ENCODE assay signal across 32 cellular contexts in genomic region chr4:184485279-184485678, GRCh38.
"Had no signal": no experiment of that assay in that cellular context is flagged by ENCODE, and none has a peak within 500 bp of the region (broad histone marks: within the 10 kb centered on the region; RNA-seq: fewer than 3 reads in every experiment).

No MANE protein-coding gene starts in this region.

- H3K27me3 Mint-ChIP-seq: activated B cell treated with CpG ODN at 0.5 μM for 24 hours; activated CD4-positive, alpha-beta T cell treated with anti-CD3 and anti-CD28 coated beads, Interleukin-2, amount 10 ng/mL, durations not matched to agents 7 days and 5 days; activated CD8-positive, alpha-beta memory T cell treated with anti-CD3 and anti-CD28 coated beads, Interleukin-2, amount 10 ng/mL, durations not matched to agents 7 days and 5 days; activated naive CD4-positive, alpha-beta T cell treated with anti-CD3 and anti-CD28 coated beads, Interleukin-2, amount 50 U/mL, for 24 hours; activated naive CD8-positive, alpha-beta T cell treated with anti-CD3 and anti-CD28 coated beads for 36 hours; activated T-cell treated with anti-CD3 and anti-CD28 coated beads, Interleukin-2, amount 50 U/mL, for 24 hours; central memory CD8-positive, alpha-beta T cell; T-cell had no signal

- H3K4me3 Mint-ChIP-seq: activated B cell treated with CpG ODN at 0.5 μM for 24 hours; activated CD4-positive, alpha-beta memory T cell treated with anti-CD3 and anti-CD28 coated beads, Interleukin-2, amount 10 ng/mL, durations not matched to agents 7 days and 5 days; activated CD4-positive, alpha-beta T cell treated with anti-CD3 and anti-CD28 coated beads, Interleukin-2, amount 10 ng/mL, durations not matched to agents 7 days and 5 days; activated CD8-positive, alpha-beta memory T cell treated with anti-CD3 and anti-CD28 coated beads, Interleukin-2, amount 10 ng/mL, durations not matched to agents 7 days and 5 days; activated CD8-positive, alpha-beta T cell treated with anti-CD3 and anti-CD28 coated beads, Interleukin-2, amount 10 ng/mL, durations not matched to agents 7 days and 5 days; activated naive CD4-positive, alpha-beta T cell treated with anti-CD3 and anti-CD28 coated beads, Interleukin-2, amount 10 ng/mL, durations not matched to agents 7 days and 5 days; activated naive CD4-positive, alpha-beta T cell treated with anti-CD3 and anti-CD28 coated beads, Interleukin-2, amount 50 U/mL, for 24 hours; activated naive CD8-positive, alpha-beta T cell treated with anti-CD3 and anti-CD28 coated beads for 36 hours; activated T-cell treated with anti-CD3 and anti-CD28 coated beads, Interleukin-2, amount 50 U/mL, for 24 hours; brain; central memory CD8-positive, alpha-beta T cell; T-cell; T-helper 2 cell treated with Interferon-gamma antibody and Interleukin-4, amounts not matched to agents 5 μg/mL and 100 μg/mL, for 36 hours had no signal

- H3K27ac ChIP-seq: ascending aorta, cardiac muscle cell had no signal

- DNase-seq: activated B cell treated with CpG ODN at 0.5 μM for 24 hours; activated CD4-positive, alpha-beta memory T cell treated with anti-CD3 and anti-CD28 coated beads, Interleukin-2, amount 10 ng/mL, durations not matched to agents 7 days and 5 days; activated CD4-positive, alpha-beta T cell treated with anti-CD3 and anti-CD28 coated beads for 48 hours; activated CD4-positive, alpha-beta T cell treated with anti-CD3 and anti-CD28 coated beads, Interleukin-2, amount 10 ng/mL, durations not matched to agents 7 days and 5 days; activated CD4-positive, alpha-beta T cell treated with anti-CD3 and anti-CD28 coated beads, Interleukin-2, amount 50 U/mL, for 48 hours; activated CD4-positive, CD25-positive, alpha-beta regulatory T cell treated with anti-CD3 and anti-CD28 coated beads, Interleukin-2, amount 50 U/mL, for 72 hours; activated CD8-positive, alpha-beta memory T cell treated with anti-CD3 and anti-CD28 coated beads for 24 hours; activated CD8-positive, alpha-beta memory T cell treated with anti-CD3 and anti-CD28 coated beads, Interleukin-2, amount 10 ng/mL, durations not matched to agents 7 days and 5 days; activated CD8-positive, alpha-beta memory T cell treated with anti-CD3 and anti-CD28 coated beads, Interleukin-2, amount 50 U/mL, for 48 hours; activated CD8-positive, alpha-beta T cell treated with anti-CD3 and anti-CD28 coated beads, Interleukin-2, amount 10 ng/mL, durations not matched to agents 7 days and 5 days; activated effector memory CD4-positive, alpha-beta T cell treated with Interleukin-2 at 50 U/mL for 16 hours; activated gamma-delta T cell; activated naive CD4-positive, alpha-beta T cell treated with anti-CD3 and anti-CD28 coated beads, Interleukin-2, amount 10 ng/mL, durations not matched to agents 7 days and 5 days; activated naive CD4-positive, alpha-beta T cell treated with Interleukin-2 at 50 U/mL for 16 hours; activated naive CD8-positive, alpha-beta T cell treated with anti-CD3 and anti-CD28 coated beads for 36 hours; activated T-cell treated with anti-CD3 and anti-CD28 coated beads, Interleukin-2, amount 50 U/mL, for 24 hours; activated T-cell treated with anti-CD3 and anti-CD28 coated beads, Interleukin-2, amount 50 U/mL, for 48 hours; amygdala; anterior cingulate cortex; caudate nucleus; cerebellar nuclear complex; T-cell; T-helper 2 cell; T-helper 9 cell had no signal

- FAIRE-seq: TTC549 had no signal

- H3K4me1 Mint-ChIP-seq: brain had no signal

- ATAC-seq: activated CD8-positive, alpha-beta memory T cell treated with anti-CD3 and anti-CD28 coated beads, Interleukin-2, amount 10 ng/mL, durations not matched to agents 7 days and 5 days; activated CD8-positive, alpha-beta T cell treated with anti-CD3 and anti-CD28 coated beads, Interleukin-2, amount 10 ng/mL, durations not matched to agents 7 days and 5 days; T-cell had no signal

- H3K4me3 ChIP-seq: ascending aorta, cardiac muscle cell had no signal

- H3K27me3 ChIP-seq: ascending aorta, cardiac muscle cell had no signal

- H3K36me3 ChIP-seq: ascending aorta, cardiac muscle cell had no signal

- H3K36me3 Mint-ChIP-seq: brain had no signal

- H3K9me3 ChIP-seq: ascending aorta had no signal

- H3K27ac Mint-ChIP-seq: activated B cell treated with CpG ODN at 0.5 μM for 24 hours; activated CD4-positive, alpha-beta memory T cell treated with anti-CD3 and anti-CD28 coated beads, Interleukin-2, amount 10 ng/mL, durations not matched to agents 7 days and 5 days; activated CD4-positive, alpha-beta T cell treated with anti-CD3 and anti-CD28 coated beads, Interleukin-2, amount 10 ng/mL, durations not matched to agents 7 days and 5 days; activated CD8-positive, alpha-beta memory T cell treated with anti-CD3 and anti-CD28 coated beads, Interleukin-2, amount 10 ng/mL, durations not matched to agents 7 days and 5 days; activated CD8-positive, alpha-beta T cell treated with anti-CD3 and anti-CD28 coated beads, Interleukin-2, amount 10 ng/mL, durations not matched to agents 7 days and 5 days; activated naive CD4-positive, alpha-beta T cell treated with anti-CD3 and anti-CD28 coated beads, Interleukin-2, amount 10 ng/mL, durations not matched to agents 7 days and 5 days; activated naive CD4-positive, alpha-beta T cell treated with anti-CD3 and anti-CD28 coated beads, Interleukin-2, amount 50 U/mL, for 24 hours; activated naive CD8-positive, alpha-beta T cell treated with anti-CD3 and anti-CD28 coated beads for 36 hours; activated T-cell treated with anti-CD3 and anti-CD28 coated beads, Interleukin-2, amount 50 U/mL, for 24 hours; activated T-helper 2 cell treated with anti-CD3 and anti-CD28 coated beads, Interferon-gamma antibody, Interleukin-2, Interleukin-4, amounts not matched to agents 10 μg/mL and 5 μg/mL and 100 μg/mL, durations not matched to agents 14 hours and 24 hours and 36 hours; brain; T-cell; T-helper 2 cell treated with Interferon-gamma antibody and Interleukin-4, amounts not matched to agents 5 μg/mL and 100 μg/mL, for 36 hours had no signal

- H3K9me3 Mint-ChIP-seq: activated B cell treated with CpG ODN at 0.5 μM for 24 hours; activated T-cell treated with anti-CD3 and anti-CD28 coated beads, Interleukin-2, amount 50 U/mL, for 24 hours; central memory CD8-positive, alpha-beta T cell; T-cell had no signal

- H3K4me1 ChIP-seq: ascending aorta had no signal
